ENCODE assay signal across 8 cellular contexts in genomic region chr16:66549284-66550131, GRCh38. TPM values are rescaled to one million over a fixed set of nuclear protein-coding genes. Genes with fewer than 3 reads are reported as not detected.
DNase-seq lines count a peak whose midpoint lies in the region; ATAC-seq, FAIRE-seq and TF ChIP-seq lines count a peak whose summit lies in the region.

TSS of gene TK2 (minus strand) at chr16:66550122. CDS start at chr16:66550061, 61 bp downstream.

- H3K4me3 ChIP-seq in bronchial epithelial cell (ENCODE audit: low read depth, low read length) (peak within 1 kb of the TSS; percentile 55), skeletal muscle cell (ENCODE audit: low read depth, low read length) (peak within 1 kb of the TSS; percentile 72)

- in situ Hi-C loops in GM13977 (cut with MboI; ENCODE audit: low pct_unique_long_range_greater_than_20kb, low sequenced_read_pairs, unreplicated experiment): no loop called here

- no peaks in the 10 kb centered on the region for H3K36me3 ChIP-seq in bronchial epithelial cell (ENCODE audit: control insufficient read depth, insufficient read depth, low read length)

- no peaks in the 10 kb centered on the region for H3K27me3 ChIP-seq in bronchial epithelial cell (ENCODE audit: control insufficient read depth, insufficient read depth, low read length)

- intact Hi-C loops in activated B cell treated with CpG ODN at 0.5 μM for 24 hours (cut with micrococcal nuclease): loop anchor here (1.0 to 2.0 kb wide), 5 partner anchors 10 to 71 kb away; no protein-coding TSS in a partner anchor

- H3K4me3 Mint-ChIP-seq in activated B cell treated with CpG ODN at 0.5 μM for 24 hours: peak within 1 kb of the TSS; percentile 79

- H3K4me1 Mint-ChIP-seq in activated B cell treated with CpG ODN at 0.5 μM for 24 hours: peaks cover 85% of the 10 kb centered on the region

- POLR2A ChIA-PET in activated B cell treated with CpG ODN at 0.5 μM for 24 hours (lab: Charles Lee): interaction anchor here (0.6 to 9.5 kb wide), 4 partner anchors 17 to 97 kb away, joined by 3 to 162 read pairs (median 4); no protein-coding TSS in a partner anchor

- CTCF ChIA-PET in activated B cell treated with CpG ODN at 0.5 μM for 24 hours (lab: Charles Lee): interaction anchor here (1.9 kb wide), 1 partner anchor 37 kb away, joined by 4 read pairs; no protein-coding TSS in a partner anchor

- H3K36me3 Mint-ChIP-seq in activated B cell treated with CpG ODN at 0.5 μM for 24 hours (ENCODE audit: low read depth): peaks cover 4% of the 10 kb centered on the region

- H3K9me3 Mint-ChIP-seq in activated B cell treated with CpG ODN at 0.5 μM for 24 hours: no peaks in the 10 kb centered on the region

- ATAC-seq in activated B cell treated with CpG ODN at 0.5 μM for 24 hours (ENCODE audit: low read depth) (peak; percentile 34), HG03354 (IDR thresholded peaks at IDR 0.05; ENCODE audit: poor library complexity, severe bottlenecking, unreplicated experiment) (no peak), HG02623 (IDR thresholded peaks at IDR 0.05; ENCODE audit: unreplicated experiment) (no peak)

- FAIRE-seq in bronchial epithelial cell (lab: Jason Lieb, UNC): no peak

- DNase-seq in GM13977 (ENCODE audit: low spot score) (peak; percentile 84), LHCN-M2 (ENCODE audit: low read depth) (peak; percentile 74), activated B cell treated with CpG ODN at 0.5 μM for 24 hours (peak; percentile 64), bronchial epithelial cell (ENCODE audit: low read depth) (no peak), iPS-NIHi11 (ENCODE audit: low spot score) (peak; percentile 89), skeletal muscle cell (ENCODE audit: low read depth) (peak; percentile 30)

- H3K27me3 Mint-ChIP-seq in activated B cell treated with CpG ODN at 0.5 μM for 24 hours: no peaks in the 10 kb centered on the region

- peak within 1 kb of the TSS; percentile 77 for H3K27ac Mint-ChIP-seq in activated B cell treated with CpG ODN at 0.5 μM for 24 hours

- TF ChIP-seq CTCF in GM13977 (IDR thresholded peaks at IDR 0.05; ENCODE audit: extremely low read depth, insufficient read depth, missing control alignments) (peak; percentile 28), activated B cell treated with CpG ODN at 0.5 μM for 24 hours (IDR thresholded peaks at IDR 0.05) (no peak), bronchial epithelial cell (IDR thresholded peaks at IDR 0.05; ENCODE audit: insufficient read depth, low read length, severe bottlenecking) (peak; percentile 50)

RNA-seq across cellular contexts. Expression of gene TK2, which starts in this region (rescaled TPM):
- total RNA-seq in LHCN-M2 (2014; rRNA removed) (38.2 and 40.6 TPM in 2 replicates), activated B cell treated with CpG ODN at 0.5 μM for 24 hours (4.0 and 4.8 TPM in 2 replicates), bronchial epithelial cell (8.7 and 12.8 TPM in 2 replicates)
- 24.9 TPM for polyA plus RNA-seq in LHCN-M2 (2012)
